1 cellular context compared by ENCODE assay signal in genomic region chr5:42950466-42951168, GRCh38.
TF ChIP-seq lines count a peak whose summit lies in the region.

No MANE protein-coding gene starts in this region.

TF ChIP-seq in SK-N-SH, 30 proteins besides CTCF, POLR2A, EP300 and RAD21 (continued from another document):
- TF ChIP-seq PBX3 (IDR thresholded peaks at IDR 0.05) (peak; percentile 31; the same call in 1 of the 2 replicates), JUND (IDR thresholded peaks at IDR 0.05) (peak; percentile 98), REST (IDR thresholded peaks at IDR 0.05; ENCODE audit: low read depth, low read length) (no peak), TEAD4 (IDR thresholded peaks at IDR 0.05; ENCODE audit: borderline replicate concordance, insufficient read depth) (peak; percentile 86), USF2 (IDR thresholded peaks at IDR 0.05; ENCODE audit: borderline replicate concordance, low read depth, low read length) (no peak), ELF1 (IDR thresholded peaks at IDR 0.05) (peak; percentile 65; the same call in 1 of the 2 replicates), TCF12 (IDR thresholded peaks at IDR 0.05) (peak; percentile 56), SIN3A (IDR thresholded peaks at IDR 0.05; ENCODE audit: borderline replicate concordance, low read depth, low read length) (no peak), MAX (IDR thresholded peaks at IDR 0.05; ENCODE audit: low read depth) (no peak; the same call in 1 of the 2 replicates), USF1 (IDR thresholded peaks at IDR 0.05; ENCODE audit: borderline replicate concordance, low read depth) (no peak), SMC3 (IDR thresholded peaks at IDR 0.05; ENCODE audit: low read depth, low read length) (no peak), FOXJ3 (CRISPR knock-in tag; IDR thresholded peaks at IDR 0.05) (no peak), GATA2 (CRISPR knock-in tag; IDR thresholded peaks at IDR 0.05) (no peak), RXRA (IDR thresholded peaks at IDR 0.05; ENCODE audit: borderline replicate concordance, low read depth) (peak; percentile 62; the same call in 1 of the 2 replicates), POLR2AphosphoS5 (IDR thresholded peaks at IDR 0.05; ENCODE audit: low read depth, low read length) (peak; percentile 50; the same call in 1 of the 2 replicates)
